ENCODE assay signal across 8 cellular contexts in the genomic region with DNA sequence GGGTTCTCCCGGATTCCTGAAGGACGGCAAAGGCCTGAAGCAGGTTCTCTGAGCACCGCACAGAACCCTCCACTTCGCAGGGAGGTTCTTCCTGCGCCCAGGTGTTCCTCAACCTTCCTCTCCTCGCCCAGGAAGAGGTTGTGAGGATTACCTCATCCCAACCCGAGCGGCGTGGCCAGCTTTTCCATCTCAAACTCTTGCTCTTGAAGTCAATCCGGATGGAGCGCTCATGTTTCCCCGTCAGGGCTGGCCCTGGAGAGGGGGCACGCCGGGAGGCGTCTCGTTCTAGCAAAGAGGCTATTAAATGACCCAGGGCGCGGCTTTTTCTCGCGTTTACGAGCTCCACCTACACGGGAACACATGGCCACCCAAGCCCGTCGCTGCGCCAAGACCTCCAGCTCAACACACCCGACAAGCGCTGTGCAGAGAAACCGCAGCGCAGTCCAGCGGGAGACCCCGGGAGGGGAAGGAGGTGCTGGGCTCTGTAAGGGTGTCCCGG. TPM values are rescaled to one million over a fixed set of nuclear protein-coding genes. Genes with fewer than 3 reads are reported as not detected.
A peak's percentile ranks its signal among the peaks of the same experiment; 100 is the strongest.
DNase-seq lines count a peak whose midpoint lies in the region; ATAC-seq and TF ChIP-seq lines count a peak whose summit lies in the region.

No MANE protein-coding gene starts in this region.

- BruUV-seq in mammary epithelial cell (replicated peaks; lab: Mats Ljungman, UMichigan), result TSS peak; percentile 75

- intact Hi-C loops in mammary epithelial cell (cut with micrococcal nuclease), result loop anchor here (1.0 kb wide), 2 partner anchors 15 to 24 kb away; no protein-coding TSS in a partner anchor

- no peaks in the 10 kb centered on the region for H3K27me3 ChIP-seq in OCI-LY3 (ENCODE audit: low read depth, low read length)
- no peaks in the 10 kb centered on the region for H3K27me3 ChIP-seq in mammary epithelial cell (ENCODE audit: insufficient read depth, low read length)
- H3K27me3 ChIP-seq in smooth muscle cell (ENCODE audit: low read depth), result no peaks in the 10 kb centered on the region

- peak; percentile 18 for ATAC-seq in GM21737 (IDR thresholded peaks at IDR 0.05; ENCODE audit: unreplicated experiment)
- ATAC-seq in GM21723 (IDR thresholded peaks at IDR 0.05; ENCODE audit: unreplicated experiment), result no peak

- H3K79me2 ChIP-seq in OCI-LY3 (ENCODE audit: low read length) (peaks cover 44% of the 10 kb centered on the region), mammary epithelial cell (ENCODE audit: insufficient read depth, low read length) (peaks cover 52% of the 10 kb centered on the region), smooth muscle cell (ENCODE audit: low read depth) (peaks cover 42% of the 10 kb centered on the region)

- H3K36me3 ChIP-seq in ES-I3 (ENCODE audit: insufficient read depth, low read length) (peaks cover 3% of the 10 kb centered on the region), KOPT-K1 (ENCODE audit: insufficient read depth, low read length) (peaks cover 17% of the 10 kb centered on the region), OCI-LY3 (replicated peaks; ENCODE audit: low read depth, low read length) (peaks cover 10% of the 10 kb centered on the region), mammary epithelial cell (ENCODE audit: insufficient read depth, low read length) (no peaks in the 10 kb centered on the region), smooth muscle cell (ENCODE audit: low read depth) (no peaks in the 10 kb centered on the region)

- H4K20me1 ChIP-seq in OCI-LY3 (ENCODE audit: insufficient read depth, low read length), result peaks cover 32% of the 10 kb centered on the region
- peaks cover 3% of the 10 kb centered on the region for H4K20me1 ChIP-seq in mammary epithelial cell (ENCODE audit: insufficient read depth, low read length)
- H4K20me1 ChIP-seq in smooth muscle cell (ENCODE audit: low read depth), result peaks cover 41% of the 10 kb centered on the region

- H3F3A ChIP-seq in smooth muscle cell (ENCODE audit: low read depth), result no peaks in the 10 kb centered on the region

- H3K9ac ChIP-seq in ES-I3 (ENCODE audit: low read depth, low read length) (peak overlapping the region; percentile 81), OCI-LY3 (ENCODE audit: low read length) (peak overlapping the region; percentile 84), mammary epithelial cell (ENCODE audit: insufficient read depth, low read length) (peak overlapping the region; percentile 99), smooth muscle cell (ENCODE audit: low read depth) (peak overlapping the region; percentile 58)

- H3K4me1 ChIP-seq in ES-I3 (ENCODE audit: insufficient read depth, low read length) (peaks cover 4% of the 10 kb centered on the region), OCI-LY3 (ENCODE audit: low read length) (peaks cover 14% of the 10 kb centered on the region), mammary epithelial cell (ENCODE audit: insufficient read depth, low read length) (peaks cover 10% of the 10 kb centered on the region), smooth muscle cell (ENCODE audit: low read depth) (peaks cover 5% of the 10 kb centered on the region)

- peak overlapping the region; percentile 61 for H3K4me2 ChIP-seq in OCI-LY3 (ENCODE audit: low read length)
- H3K4me2 ChIP-seq in mammary epithelial cell (ENCODE audit: insufficient read depth, low read depth, low read length), result peak overlapping the region; percentile 68
- H3K4me2 ChIP-seq in smooth muscle cell, result peak overlapping the region; percentile 91

- peak overlapping the region; percentile 77 for H2AFZ ChIP-seq in OCI-LY3 (ENCODE audit: low read depth, low read length)
- H2AFZ ChIP-seq in mammary epithelial cell (ENCODE audit: low read depth, low read length), result peak overlapping the region; percentile 78
- peak overlapping the region; percentile 87 for H2AFZ ChIP-seq in smooth muscle cell (ENCODE audit: low read depth)

- H3K9me3 ChIP-seq in ES-I3 (ENCODE audit: control insufficient read depth, insufficient read depth, low read length) (no peaks in the 10 kb centered on the region), KOPT-K1 (ENCODE audit: insufficient read depth, low read length, poor library complexity, severe bottlenecking) (no peaks in the 10 kb centered on the region), OCI-LY3 (ENCODE audit: insufficient read depth, low read length) (no peaks in the 10 kb centered on the region), mammary epithelial cell (replicated peaks; ENCODE audit: insufficient read depth, low read length) (no peaks in the 10 kb centered on the region), smooth muscle cell (replicated peaks; ENCODE audit: low read depth) (no peaks in the 10 kb centered on the region)

- peak; percentile 84 for DNase-seq in mammary epithelial cell
- DNase-seq in iris pigment epithelial cell (ENCODE audit: low read depth), result peak; percentile 84
- no peak for DNase-seq in smooth muscle cell (lab: John Stamatoyannopoulos, UW; ENCODE audit: unreplicated experiment)

- H3K27ac ChIP-seq in KOPT-K1 (ENCODE audit: low read depth, low read length, poor library complexity, severe bottlenecking) (peak overlapping the region; percentile 79), OCI-LY3 (ENCODE audit: low read length) (peak overlapping the region; percentile 73), mammary epithelial cell (ENCODE audit: insufficient read depth, low read depth, low read length) (peak overlapping the region; percentile 96), smooth muscle cell (ENCODE audit: low read depth) (peak overlapping the region; percentile 86)

- CTCF ChIA-PET in mammary epithelial cell (lab: Charles Lee; ENCODE audit: low non-redundant PET), result interaction anchor here (0.6 to 0.7 kb wide), 2 partner anchors 54 to 297 kb away, joined by 5 to 6 read pairs; no protein-coding TSS in a partner anchor

- dilution Hi-C loops in mammary epithelial cell (cut with HindIII; ENCODE audit: low sequenced_read_pairs), result no loop called here

- no peak for TF ChIP-seq CTCF in OCI-LY3 (IDR thresholded peaks at IDR 0.05; ENCODE audit: low read depth, low read length)
- no peak for TF ChIP-seq CTCF in mammary epithelial cell (conservative IDR thresholded peaks at IDR 0.05 in 1 of 2, IDR thresholded peaks at IDR 0.05 in 1 of 2; ENCODE audit: extremely low read depth in 1 of 2, insufficient read depth in 1 of 2, low read depth in 1 of 2, low read length in 2 of 2)
- TF ChIP-seq CTCF in smooth muscle cell (IDR thresholded peaks at IDR 0.05; ENCODE audit: borderline replicate concordance, insufficient read depth, poor library complexity, severe bottlenecking), result no peak

- H3K4me3 ChIP-seq in OCI-LY3 (ENCODE audit: low read length) (peak overlapping the region; percentile 94), mammary epithelial cell (replicated peaks in 1 of 3; ENCODE audit: insufficient read depth in 1 of 3, low read depth in 2 of 3, low read length in 3 of 3) (peak overlapping the region; percentile 66 to 88 (median 80)), smooth muscle cell (peak overlapping the region; percentile 82)

- under 1% methylated on average over 13 of the region's 32 CpGs for WGBS in mammary epithelial cell (ENCODE audit: low coverage, missing lambda C conversion rate)
- WGBS in smooth muscle cell (ENCODE audit: low lambda C conversion rate), result under 1% methylated on average over 32 of the region's 32 CpGs

- in situ Hi-C loops in mammary epithelial cell (cut with MboI; ENCODE audit: low sequenced_read_pairs in 2 of 2), result no loop called here

RNA-seq across cellular contexts. Expression of a gene that starts 0.6 kb away (rescaled TPM):
- total RNA-seq in mammary epithelial cell (100 to 1,000 TPM; 127 to 188 TPM), smooth muscle cell (121 and 149 TPM in 2 replicates)
- polyA plus RNA-seq in mammary epithelial cell (94.8 TPM), smooth muscle cell (101 and 111 TPM in 2 replicates)
- 49.8 TPM for polyA minus RNA-seq in mammary epithelial cell

RNA-seq across cellular contexts. Expression of a gene that starts 51.0 kb away (rescaled TPM):
- 10 to 100 TPM; 30.7 to 35.3 TPM for total RNA-seq in mammary epithelial cell
- polyA plus RNA-seq in mammary epithelial cell, result 9.1 TPM
- 30.3 TPM for polyA minus RNA-seq in mammary epithelial cell
- 13.0 and 14.7 TPM in 2 replicates for total RNA-seq in smooth muscle cell
- 18.9 and 21.2 TPM in 2 replicates for polyA plus RNA-seq in smooth muscle cell
